In the genomic region with DNA sequence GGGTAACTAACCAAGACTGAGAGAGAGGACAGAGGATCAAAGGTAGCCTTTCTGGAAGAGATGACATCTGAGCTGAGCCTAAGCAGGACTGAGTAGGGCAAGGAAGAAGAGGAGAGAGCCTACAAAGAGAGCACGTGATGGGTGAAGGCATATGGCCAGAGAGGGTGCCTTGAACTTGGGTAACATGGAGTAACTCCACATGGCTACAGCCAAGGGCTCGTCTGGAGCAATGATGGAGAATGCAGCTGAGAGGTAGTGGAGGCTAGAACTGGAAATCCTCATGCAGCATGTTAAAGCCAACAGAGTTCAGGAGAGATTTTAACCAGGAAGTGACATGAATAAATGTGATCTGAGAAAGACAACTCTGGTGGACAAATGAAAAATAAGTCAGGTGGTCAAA, we compare ENCODE assay signal across 24 cellular contexts.
DNase-seq lines count a peak whose midpoint lies in the region; FAIRE-seq and TF ChIP-seq lines count a peak whose summit lies in the region.
"Had no signal": no experiment of that assay in that cellular context is flagged by ENCODE, and none has a peak within 500 bp of the region (broad histone marks: within the 10 kb centered on the region; RNA-seq: fewer than 3 reads in every experiment).

No MANE protein-coding gene starts in this region.

- intact Hi-C loops in ascending aorta (cut with DNase I) (loop anchor here (2.0 to 5.0 kb wide), 4 partner anchors 74 to 118 kb away; a partner anchor contains a TSS), uterus (cut with DNase I; ENCODE audit: low total_unique reads) (no loop called here)

- TF ChIP-seq POLR2A in uterus (IDR thresholded peaks at IDR 0.05): no peak

- no peak overlapping the region for H3K9ac ChIP-seq in keratinocyte (ENCODE audit: control insufficient read depth, extremely low read depth, insufficient read depth, low read length)
- H3K9ac ChIP-seq: BLaER1, parathyroid adenoma had no signal

- H3K36me3 ChIP-seq in ascending aorta: no peaks in the 10 kb centered on the region
- H3K36me3 ChIP-seq in keratinocyte (ENCODE audit: control insufficient read depth in 2 of 2, extremely low read depth in 1 of 2, insufficient read depth in 2 of 2, low read length in 2 of 2): no peaks in the 10 kb centered on the region
- H3K36me3 ChIP-seq in uterus: no peaks in the 10 kb centered on the region
- H3K36me3 ChIP-seq: BLaER1, suprapubic skin, vagina had no signal

- no peaks in the 10 kb centered on the region for H3K79me2 ChIP-seq in keratinocyte (ENCODE audit: control insufficient read depth, insufficient read depth, low read length)
- H3K79me2 ChIP-seq: parathyroid adenoma had no signal

- no peaks in the 10 kb centered on the region for H3K9me1 ChIP-seq in keratinocyte (ENCODE audit: control insufficient read depth, extremely low read depth, insufficient read depth, low read length)

- H3K4me2 ChIP-seq in keratinocyte (ENCODE audit: control insufficient read depth, extremely low read depth, insufficient read depth, low read depth, low read length): no peak overlapping the region
- H3K4me2 ChIP-seq: BLaER1, GM23338 had no signal

- no peaks in the 10 kb centered on the region for H4K20me1 ChIP-seq in keratinocyte (ENCODE audit: control insufficient read depth, extremely low read depth, insufficient read depth, low read length)
- H4K20me1 ChIP-seq: BLaER1 had no signal

- H3K4me1 ChIP-seq in ascending aorta (peaks cover 14 to 46% of the 10 kb centered on the region in 2 donors), keratinocyte (ENCODE audit: control insufficient read depth, extremely low read depth, insufficient read depth, low read length) (peaks cover 32% of the 10 kb centered on the region), uterus (peaks cover 0 to 11% of the 10 kb centered on the region in 2 donors)

- H3K27ac ChIP-seq in HL-60 (replicated peaks): peak overlapping the region; percentile 60
- H3K27ac ChIP-seq in ascending aorta: peak overlapping the region; percentile 81 to 92
- H3K27ac ChIP-seq in keratinocyte (ENCODE audit: control insufficient read depth, insufficient read depth, low read length): no peak overlapping the region
- peak overlapping the region; percentile 55 to 75 for H3K27ac ChIP-seq in uterus
- H3K27ac ChIP-seq: BLaER1, parathyroid adenoma, SK-N-MC, suprapubic skin had no signal

- FAIRE-seq in keratinocyte (lab: Jason Lieb, UNC): peak; percentile 39

- H3K27me3 ChIP-seq in HL-60 (ENCODE audit: insufficient read depth, poor library complexity, severe bottlenecking) (no peaks in the 10 kb centered on the region), ascending aorta (no peaks in the 10 kb centered on the region), keratinocyte (ENCODE audit: control insufficient read depth, extremely low read depth, insufficient read depth, low read length) (no peaks in the 10 kb centered on the region), uterus (no peaks in the 10 kb centered on the region)
- H3K27me3 ChIP-seq: BLaER1, suprapubic skin had no signal

- no peak overlapping the region for H2AFZ ChIP-seq in keratinocyte (ENCODE audit: control insufficient read depth, low read length)
- H2AFZ ChIP-seq: GM23338, parathyroid adenoma had no signal

- H3K9me3 ChIP-seq in ascending aorta: no peaks in the 10 kb centered on the region
- H3K9me3 ChIP-seq in keratinocyte (ENCODE audit: control insufficient read depth, low read depth, low read length): no peaks in the 10 kb centered on the region
- no peaks in the 10 kb centered on the region for H3K9me3 ChIP-seq in uterus
- H3K9me3 ChIP-seq: suprapubic skin, vagina had no signal

- DNase-seq in HL-60 (ENCODE audit: low read depth in 1 of 2, low spot score in 1 of 2): no peak
- no peak for DNase-seq in ascending aorta (ENCODE audit: low spot score in 2 of 2)
- no peak for DNase-seq in keratinocyte (ENCODE audit: low read depth, low spot score)
- no peak for DNase-seq in uterus
- DNase-seq in HT-29 (ENCODE audit: low spot score): no peak
- no peak for DNase-seq in iPS-NIHi7 (ENCODE audit: extremely low spot score)
- DNase-seq in RPMI8226: no peak
- DNase-seq: activated CD8-positive, alpha-beta memory T cell treated with anti-CD3 and anti-CD28 coated beads, Interleukin-2, amount 10 ng/mL, durations not matched to agents 7 days and 5 days; activated naive CD8-positive, alpha-beta T cell treated with anti-CD3 and anti-CD28 coated beads, Interleukin-2, amount 50 U/mL, for 24 hours; activated T-cell treated with anti-CD3 and anti-CD28 coated beads, Interleukin-2, amount 50 U/mL, for 4 hours; DND-41; effector CD4-positive, alpha-beta T cell; hippocampal formation; NCI-H187; NCI-H510A; stimulated activated naive CD4-positive, alpha-beta T cell; T-helper 2 cell had no signal

- H3K4me3 ChIP-seq in HL-60 (replicated peaks; ENCODE audit: insufficient read depth, low read length) (no peak overlapping the region), ascending aorta (no peak overlapping the region), keratinocyte (ENCODE audit: control insufficient read depth in 2 of 3, extremely low read depth in 1 of 3, insufficient read depth in 2 of 3, low read depth in 1 of 3, low read length in 3 of 3) (no peak overlapping the region), uterus (no peak overlapping the region)
- H3K4me3 ChIP-seq: BLaER1, GM23338, SK-N-MC, skin epidermis, suprapubic skin, vagina had no signal

- TF ChIP-seq CTCF in HL-60 (IDR thresholded peaks at IDR 0.05; ENCODE audit: insufficient read depth, low read length) (no peak), ascending aorta (IDR thresholded peaks at IDR 0.05) (no peak), keratinocyte (optimal IDR thresholded peaks at IDR 0.05 in 1 of 3, IDR thresholded peaks at IDR 0.05 in 1 of 3, conservative IDR thresholded peaks at IDR 0.05 in 1 of 3; ENCODE audit: extremely low read depth in 1 of 3, insufficient read depth in 2 of 3, low read length in 3 of 3) (no peak), uterus (IDR thresholded peaks at IDR 0.05) (no peak)

- dilution Hi-C loops in keratinocyte (cut with MboI; ENCODE audit: extremely low pct_ligation_motif_present, low sequenced_read_pairs): no loop called here
